Comparison of ENCODE assay signal across 8 cellular contexts in the genomic region with DNA sequence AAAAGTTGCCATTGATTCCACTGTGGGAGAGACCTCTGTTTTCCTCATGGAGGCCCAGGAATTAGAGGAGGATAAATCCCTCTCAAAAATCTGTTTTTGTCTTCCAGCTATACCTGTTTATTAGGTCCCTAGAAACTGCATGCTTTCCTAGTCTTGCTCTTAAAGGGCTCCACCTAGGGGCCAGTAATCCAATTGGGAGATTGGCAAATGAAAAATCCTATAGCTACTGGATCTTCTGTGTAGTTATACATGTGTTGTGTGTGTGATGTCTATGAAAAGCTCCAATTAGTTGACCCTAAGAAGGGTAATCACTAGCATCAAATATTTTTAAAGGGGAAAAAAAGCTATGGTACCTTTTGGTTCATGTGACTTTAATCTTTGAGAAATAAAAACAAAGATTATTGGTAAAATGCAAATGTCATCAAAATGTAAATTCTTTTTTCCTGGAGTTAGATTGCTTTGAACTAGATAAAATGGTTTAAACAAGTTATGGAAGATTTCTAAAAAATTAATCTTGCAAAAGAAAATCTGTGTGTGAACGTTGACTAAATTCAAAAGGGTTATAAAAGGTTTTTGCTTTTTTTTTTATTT.
DNase-seq lines count a peak whose midpoint lies in the region; ATAC-seq, FAIRE-seq and TF ChIP-seq lines count a peak whose summit lies in the region.

No MANE protein-coding gene starts in this region.

- H3K4me1 ChIP-seq in thoracic aorta (ENCODE audit: control insufficient read depth in 1 of 2, low read depth in 2 of 2) = no peaks in the 10 kb centered on the region

- DNase-seq in D721Med (ENCODE audit: insufficient read length, low spot score) (no peak), KBM-7 (peak; percentile 21), SK-MEL-5 (ENCODE audit: low read depth, low spot score) (peak; percentile 76), frontal cortex (ENCODE audit: low spot score in 2 of 2) (no peak), thoracic aorta (ENCODE audit: low spot score) (no peak), iPS-NIHi11 (ENCODE audit: low spot score) (no peak), Ammon's horn (ENCODE audit: low spot score) (no peak)

- no peaks in the 10 kb centered on the region for H3K9me3 ChIP-seq in thoracic aorta

- TF ChIP-seq CTCF in D721Med (IDR thresholded peaks at IDR 0.05; ENCODE audit: insufficient read depth, missing control alignments) (peak; percentile 82), thoracic aorta (IDR thresholded peaks at IDR 0.05) (peak; percentile 30)

- ATAC-seq in thoracic aorta (ENCODE audit: insufficient number of reproducible peaks, low FRiP score, low read depth) = no peak
- no peak for ATAC-seq in activated CD4-positive, CD25-positive, alpha-beta regulatory T cell treated with anti-CD3 and anti-CD28 coated beads, Interleukin-2, amount 50 U/mL, for 24 hours

- FAIRE-seq in D721Med (lab: Jason Lieb, UNC) (no peak), frontal cortex (lab: Jason Lieb, UNC) (peak; percentile 13)

- H3K4me3 ChIP-seq in thoracic aorta = no peak overlapping the region

- in situ Hi-C loops in KBM-7 (cut with MboI; ENCODE audit: low pct_unique_long_range_greater_than_20kb, low sequenced_read_pairs) = no loop called here
- in situ Hi-C loops in SK-MEL-5 (cut with HindIII; ENCODE audit: low pct_unique_long_range_greater_than_20kb, low sequenced_read_pairs) = no loop called here

- no peaks in the 10 kb centered on the region for H3K27me3 ChIP-seq in thoracic aorta (replicated peaks; ENCODE audit: insufficient read depth)

- no peak overlapping the region for H3K27ac ChIP-seq in thoracic aorta

- no peaks in the 10 kb centered on the region for H3K36me3 ChIP-seq in thoracic aorta

Comparison
In these comparisons a context has a peak if more than half of its experiments do, and no peak if none do; other contexts are left out.
1. DNase-seq: peak in KBM-7 (single experiment) and SK-MEL-5 (single experiment); none in D721Med (single experiment), frontal cortex (0 of 2), thoracic aorta (single experiment), iPS-NIHi11 (single experiment) and Ammon's horn (single experiment).